In genomic region chr9:84163227-84163626, GRCh38 we compare ENCODE assay signal across 20 cellular contexts.
"Had no signal": no experiment of that assay in that cellular context is flagged by ENCODE, and none has a peak within 500 bp of the region (broad histone marks: within the 10 kb centered on the region; RNA-seq: fewer than 3 reads in every experiment).

No MANE protein-coding gene starts in this region.

- H3K4me3 Mint-ChIP-seq: activated CD8-positive, alpha-beta T cell treated with anti-CD3 and anti-CD28 coated beads for 36 hours; naive thymus-derived CD8-positive, alpha-beta T cell; type B pancreatic cell; WTC11 had no signal

- H3K4me3 ChIP-seq: lung, right atrium auricular region, suprapubic skin had no signal

- DNase-seq: activated CD4-positive, alpha-beta T cell treated with anti-CD3 and anti-CD28 coated beads for 48 hours; activated CD8-positive, alpha-beta T cell treated with anti-CD3 and anti-CD28 coated beads for 36 hours; activated gamma-delta T cell; activated T-cell treated with anti-CD3 and anti-CD28 coated beads, Interleukin-2, amount 50 U/mL, for 48 hours; foreskin keratinocyte; head of caudate nucleus; left cardiac atrium; naive thymus-derived CD8-positive, alpha-beta T cell; nucleus accumbens; small intestine; stimulated activated CD4-positive, alpha-beta T cell treated with anti-CD3 and anti-CD28 coated beads, Interleukin-4, amount 100 ng/mL, for 24 hours; stimulated activated naive CD8-positive, alpha-beta T cell treated with anti-CD3 and anti-CD28 coated beads, Interleukin-15, Interleukin-2, amounts not matched to agents 100 U/mL and 50 U/mL, for 24 hours; SW 1271 had no signal

- H3K27ac Mint-ChIP-seq: activated CD8-positive, alpha-beta T cell treated with anti-CD3 and anti-CD28 coated beads for 36 hours; activated naive CD4-positive, alpha-beta T cell treated with anti-CD3 and anti-CD28 coated beads, Interleukin-2, amount 50 U/mL, for 72 hours; naive thymus-derived CD8-positive, alpha-beta T cell; type B pancreatic cell; WTC11 had no signal

- H3K27ac ChIP-seq: foreskin keratinocyte, right atrium auricular region, suprapubic skin had no signal

- H3K4me1 ChIP-seq: foreskin keratinocyte, right atrium auricular region, suprapubic skin had no signal

- H3K36me3 ChIP-seq: right atrium auricular region, suprapubic skin had no signal

- ATAC-seq: activated CD8-positive, alpha-beta T cell treated with anti-CD3 and anti-CD28 coated beads for 36 hours; activated naive CD4-positive, alpha-beta T cell treated with anti-CD3 and anti-CD28 coated beads, Interleukin-2, amount 50 U/mL, for 72 hours; esophagus mucosa; foreskin keratinocyte; left cardiac atrium; naive thymus-derived CD8-positive, alpha-beta T cell; stimulated activated naive CD8-positive, alpha-beta T cell treated with anti-CD3 and anti-CD28 coated beads, Interleukin-15, Interleukin-2, amounts not matched to agents 100 U/mL and 50 U/mL, for 24 hours; WTC11 had no signal

- H3K27me3 ChIP-seq: right atrium auricular region had no signal

- H3K9me3 ChIP-seq: right atrium auricular region, suprapubic skin had no signal

- H3K36me3 Mint-ChIP-seq: activated naive CD4-positive, alpha-beta T cell treated with anti-CD3 and anti-CD28 coated beads, Interleukin-2, amount 50 U/mL, for 72 hours; naive thymus-derived CD8-positive, alpha-beta T cell; type B pancreatic cell; WTC11 had no signal

- H3K9me3 Mint-ChIP-seq: activated CD8-positive, alpha-beta T cell treated with anti-CD3 and anti-CD28 coated beads for 36 hours; activated naive CD4-positive, alpha-beta T cell treated with anti-CD3 and anti-CD28 coated beads, Interleukin-2, amount 50 U/mL, for 72 hours; naive thymus-derived CD8-positive, alpha-beta T cell; WTC11 had no signal
